ENCODE assay signal across 8 cellular contexts in genomic region chr10:103111031-103111917, GRCh38.
A peak's percentile ranks its signal among the peaks of the same experiment; 100 is the strongest.
DNase-seq lines count a peak whose midpoint lies in the region; ATAC-seq, FAIRE-seq and TF ChIP-seq lines count a peak whose summit lies in the region.

No MANE protein-coding gene starts in this region.

- H3K36me3 ChIP-seq in A673 (ENCODE audit: insufficient read depth, low read length, poor library complexity, severe bottlenecking) (no peaks in the 10 kb centered on the region), neutrophil (peaks cover 49% of the 10 kb centered on the region), small intestine (ENCODE audit: control insufficient read depth in 2 of 2, insufficient read depth in 2 of 2, low read length in 2 of 2) (no peaks in the 10 kb centered on the region)

- no peaks in the 10 kb centered on the region for H3K27me3 Mint-ChIP-seq in CD14-positive monocyte (ENCODE audit: low read depth in 3 of 3)

- DNase-seq in A673 (ENCODE audit: low spot score) (peak; percentile 31), cardiac fibroblast (ENCODE audit: low read depth in 2 of 2) (peak; percentile 55 to 68), CD14-positive monocyte (ENCODE audit: low spot score) (no peak), small intestine (no peak)

- intact Hi-C loops in A673 (cut with micrococcal nuclease; ENCODE audit: unreplicated experiment) (no loop called here), CD14-positive monocyte (cut with micrococcal nuclease) (loop anchor here in 1 of 2 donors (10.0 kb wide), 1 partner anchor 134 kb away; the partner anchor contains the start of gene RPEL1)

- H3K9me3 ChIP-seq in A673 (ENCODE audit: low read depth, low read length, poor library complexity, severe bottlenecking) (no peaks in the 10 kb centered on the region), neutrophil (no peaks in the 10 kb centered on the region), small intestine (ENCODE audit: control insufficient read depth, low read depth) (no peaks in the 10 kb centered on the region)

- FAIRE-seq in small intestine (lab: Jason Lieb, UNC), result no peak

- peak overlapping the region in 3 of 7 donors; percentile 1 to 65 (median 38) for H3K27ac Mint-ChIP-seq in CD14-positive monocyte

- peaks cover 37 to 52% of the 10 kb centered on the region in 2 donors for H3K36me3 Mint-ChIP-seq in CD14-positive monocyte

- CTCF ChIA-PET in A673 (lab: Charles Lee), result interaction anchor here (0.6 kb wide), 1 partner anchor 242 kb away, joined by 3 read pairs; no protein-coding TSS in a partner anchor

- no peak for TF ChIP-seq CTCF in A673 (conservative IDR thresholded peaks at IDR 0.05; ENCODE audit: low read depth, low read length)
- no peak for TF ChIP-seq CTCF in cardiac fibroblast (IDR thresholded peaks at IDR 0.05; ENCODE audit: low read depth, low read length)
- no peak for TF ChIP-seq CTCF in neutrophil (IDR thresholded peaks at IDR 0.05)
- TF ChIP-seq CTCF in CD14-positive monocyte (IDR thresholded peaks at IDR 0.05), result no peak

- H3K4me1 ChIP-seq in A673 (ENCODE audit: insufficient read depth, low read length, poor library complexity, severe bottlenecking) (peaks cover 15% of the 10 kb centered on the region), neutrophil (ENCODE audit: control insufficient read depth in 1 of 2, insufficient read depth in 1 of 2, low read depth in 1 of 2, low read length in 1 of 2) (peaks cover 27 to 28% of the 10 kb centered on the region in 2 experiments), small intestine (ENCODE audit: control insufficient read depth in 2 of 2, insufficient read depth in 1 of 2, low read depth in 1 of 2, low read length in 1 of 2) (no peaks in the 10 kb centered on the region)

- H3K4me3 Mint-ChIP-seq in CD14-positive monocyte, result no peak overlapping the region

- H3K4me3 ChIP-seq in A673 (ENCODE audit: low read depth, low read length, poor library complexity, severe bottlenecking) (peak overlapping the region; percentile 8), cardiac fibroblast (replicated peaks in 1 of 2; ENCODE audit: low read depth in 2 of 2, low read length in 2 of 2) (no peak overlapping the region), neutrophil (ENCODE audit: low read depth in 1 of 2, low read length in 1 of 2) (no peak overlapping the region), small intestine (ENCODE audit: low read depth in 1 of 2, low read length in 2 of 2) (no peak overlapping the region)

- no peaks in the 10 kb centered on the region for H3K9me3 Mint-ChIP-seq in CD14-positive monocyte

- H3K27me3 ChIP-seq in A673 (replicated peaks; ENCODE audit: insufficient read depth, low read depth, low read length, poor library complexity) (no peaks in the 10 kb centered on the region), neutrophil (no peaks in the 10 kb centered on the region), small intestine (ENCODE audit: control insufficient read depth in 2 of 2, insufficient read depth in 2 of 2, low read length in 2 of 2) (no peaks in the 10 kb centered on the region)

- no TSS peak for BruUV-seq in A673 (replicated peaks; lab: Mats Ljungman, UMichigan)

- ATAC-seq in GM19372 (IDR thresholded peaks at IDR 0.05; ENCODE audit: low read depth, unreplicated experiment), result peak; percentile 62
- peak; percentile 72 for ATAC-seq in HG03196 (IDR thresholded peaks at IDR 0.05; ENCODE audit: unreplicated experiment)
- no peak for ATAC-seq in HG02623 (IDR thresholded peaks at IDR 0.05; ENCODE audit: unreplicated experiment)

- peaks cover 28% of the 10 kb centered on the region for H3K4me1 Mint-ChIP-seq in CD14-positive monocyte

- 41 to 79% (median 64%) methylated on average over 2 of the region's 2 CpGs for WGBS in small intestine, 3 donors

- H3K27ac ChIP-seq in A673 (ENCODE audit: low read depth, low read length, poor library complexity, severe bottlenecking) (peak overlapping the region; percentile 12), neutrophil (peak overlapping the region; percentile 35), small intestine (ENCODE audit: low read depth in 1 of 2, low read length in 1 of 2) (peak overlapping the region in 1 of 2 donors; percentile 58)

- POLR2A ChIA-PET in A673 (lab: Charles Lee; ENCODE audit: low non-redundant PET), result no interaction called here

Comparison
In these comparisons a context has a peak if more than half of its experiments do, and no peak if none do; other contexts are left out.
1. DNase-seq: peak in A673 (single experiment) and cardiac fibroblast (2 of 2); none in CD14-positive monocyte (single experiment) and small intestine (single experiment).